Comparison of ENCODE assay signal across 13 cellular contexts in the genomic region with DNA sequence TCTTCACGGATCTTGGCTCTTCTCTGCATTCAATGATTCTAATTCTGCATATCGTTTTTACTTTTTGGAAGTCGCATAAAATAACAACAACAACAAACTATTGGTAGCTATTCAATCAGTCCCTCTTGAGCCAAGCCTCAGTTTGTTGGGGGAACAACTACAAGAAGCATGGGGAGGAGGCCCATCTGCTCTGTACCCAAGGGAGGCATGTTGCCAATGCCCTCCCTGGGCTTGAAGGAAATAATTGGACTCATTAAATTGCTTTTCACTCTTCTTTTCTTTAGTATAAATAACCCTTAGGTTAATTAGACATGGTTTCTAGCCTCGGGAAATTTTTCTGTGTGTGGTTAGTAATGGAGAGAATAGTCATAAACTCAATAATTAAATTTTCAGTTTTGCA.
"Had no signal": no experiment of that assay in that cellular context is flagged by ENCODE, and none has a peak within 500 bp of the region (broad histone marks: within the 10 kb centered on the region; RNA-seq: fewer than 3 reads in every experiment).

No MANE protein-coding gene starts in this region.

- ATAC-seq: gastroesophageal sphincter, left cardiac atrium, lower lobe of right lung, natural killer cell had no signal

- DNase-seq: dermis blood vessel endothelial cell; esophagus squamous epithelium; foreskin fibroblast; kidney; left cardiac atrium; left ventricle myocardium inferior; lower lobe of right lung; natural killer cell; posterior cingulate gyrus; small intestine; stimulated activated CD4-positive, alpha-beta T cell treated with anti-CD3 and anti-CD28 coated beads, Interleukin-12 subunit alpha, Interleukin-12 subunit beta, amount 100 ng/mL, for 4 hours; stimulated activated naive CD4-positive, alpha-beta T cell treated with Interleukin-2 at 50 U/mL for 16 hours had no signal
